Comparison of ENCODE assay signal across 11 cellular contexts in the genomic region with DNA sequence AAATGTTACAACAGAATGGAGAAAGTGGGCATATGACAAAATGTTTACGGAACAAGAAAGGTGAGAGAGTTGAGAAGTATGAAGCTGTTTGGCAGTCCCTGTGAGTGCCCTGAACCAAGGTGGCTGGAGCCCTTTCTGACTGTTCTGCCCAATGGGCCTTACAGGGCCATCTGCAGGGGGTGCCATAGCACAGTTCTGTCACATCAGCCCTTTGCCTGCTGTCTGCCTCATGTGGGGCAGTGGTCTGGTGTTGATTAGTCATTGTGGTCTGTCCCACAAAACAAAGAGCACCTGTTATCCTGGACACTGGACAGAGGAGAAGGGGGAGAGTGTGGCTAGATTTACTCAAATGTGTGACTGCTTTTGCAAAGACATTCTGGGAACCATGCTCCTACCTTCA. TPM values are rescaled to one million over a fixed set of nuclear protein-coding genes. Genes with fewer than 3 reads are reported as not detected.
DNase-seq lines count a peak whose midpoint lies in the region; ATAC-seq, FAIRE-seq and TF ChIP-seq lines count a peak whose summit lies in the region.
"Had no signal": no experiment of that assay in that cellular context is flagged by ENCODE, and none has a peak within 500 bp of the region (broad histone marks: within the 10 kb centered on the region; RNA-seq: fewer than 3 reads in every experiment).

No MANE protein-coding gene starts in this region.

- no peak for TF ChIP-seq EP300 in GM12878 (IDR thresholded peaks at IDR 0.05; ENCODE audit: borderline replicate concordance in 1 of 2, control insufficient read depth in 1 of 2, low read depth in 2 of 2, low read length in 2 of 2)

- TF ChIP-seq POLR2A in GM12878 (IDR thresholded peaks at IDR 0.05; ENCODE audit: low read depth, low read length), result no peak

- H3K4ac ChIP-seq in neuronal stem cell (ENCODE audit: low read length), result no peak overlapping the region

- H3K27ac ChIP-seq in GM12878 (ENCODE audit: control insufficient read depth, insufficient read depth) (no peak overlapping the region), pancreas (no peak overlapping the region), neuronal stem cell (replicated peaks; ENCODE audit: low read length) (no peak overlapping the region)
- H3K27ac ChIP-seq: thoracic aorta had no signal

- H3K27me3 ChIP-seq in GM12878 (replicated peaks in 1 of 2; ENCODE audit: control insufficient read depth in 2 of 2, insufficient read depth in 2 of 2, low read length in 1 of 2) (no peaks in the 10 kb centered on the region), pancreas (no peaks in the 10 kb centered on the region), neuronal stem cell (ENCODE audit: control insufficient read depth in 3 of 3, insufficient read depth in 3 of 3, low read depth in 1 of 3, low read length in 3 of 3) (peaks cover 0 to 4% (median 0%) of the 10 kb centered on the region in 3 experiments)

- H2BK15ac ChIP-seq in neuronal stem cell (ENCODE audit: low read length), result no peak overlapping the region

- TF ChIP-seq RAD21 in GM12878 (IDR thresholded peaks at IDR 0.05; ENCODE audit: insufficient read depth, low read depth, low read length), result no peak

- no peak overlapping the region for H4K8ac ChIP-seq in neuronal stem cell (ENCODE audit: low read depth, low read length)

- POLR2A ChIA-PET in GM12878 (lab: Charles Lee), result no interaction called here

- H3K14ac ChIP-seq in neuronal stem cell (ENCODE audit: low read length), result no peak overlapping the region

- H3K4me1 ChIP-seq in GM12878 (ENCODE audit: control insufficient read depth, insufficient read depth, low read length) (peaks cover 19% of the 10 kb centered on the region), pancreas (no peaks in the 10 kb centered on the region), neuronal stem cell (ENCODE audit: control insufficient read depth in 2 of 2, insufficient read depth in 1 of 2, low read depth in 1 of 2, low read length in 2 of 2) (peaks cover 2 to 9% of the 10 kb centered on the region in 2 donors)

- intact Hi-C loops in GM12878 (cut with micrococcal nuclease; ENCODE audit: unreplicated experiment) (no loop called here), pancreas (cut with DNase I) (no loop called here)

- no peaks in the 10 kb centered on the region for H3K36me3 ChIP-seq in GM12878 (ENCODE audit: control insufficient read depth in 2 of 2, insufficient read depth in 2 of 2, low read length in 1 of 2)
- no peaks in the 10 kb centered on the region for H3K36me3 ChIP-seq in pancreas
- no peaks in the 10 kb centered on the region for H3K36me3 ChIP-seq in neuronal stem cell (replicated peaks in 1 of 2; ENCODE audit: control insufficient read depth in 2 of 2, insufficient read depth in 2 of 2, low read length in 2 of 2)
- H3K36me3 ChIP-seq: thoracic aorta had no signal

- no peak overlapping the region for H4K91ac ChIP-seq in neuronal stem cell (ENCODE audit: low read depth, low read length, poor library complexity)

- no peak overlapping the region for H3K23ac ChIP-seq in neuronal stem cell (ENCODE audit: low read depth, low read length, poor library complexity)

- no peak overlapping the region for H2BK5ac ChIP-seq in neuronal stem cell (ENCODE audit: low read length)

- H3K4me3 ChIP-seq in GM12878 (no peak overlapping the region), pancreas (no peak overlapping the region), neuronal stem cell (ENCODE audit: low read length in 2 of 2) (no peak overlapping the region)
- H3K4me3 ChIP-seq: lung, thoracic aorta had no signal

- SMC1A ChIA-PET in GM12878 (lab: Charles Lee; ENCODE audit: uncharacterized antibody, unreplicated experiment), result interaction anchor here (1.1 to 1.2 kb wide), 3 partner anchors 9 to 48 kb away, joined by 3 to 5 read pairs (median 3); no protein-coding TSS in a partner anchor

- ATAC-seq in GM18511 (IDR thresholded peaks at IDR 0.05; ENCODE audit: unreplicated experiment) (peak; percentile 44), GM21528 (IDR thresholded peaks at IDR 0.05; ENCODE audit: low FRiP score, unreplicated experiment) (peak; percentile 56), HG03175 (IDR thresholded peaks at IDR 0.05; ENCODE audit: unreplicated experiment) (peak; percentile 20), GM12878 (peak; percentile 74), pancreas (no peak)

- H2AFZ ChIP-seq in GM12878 (ENCODE audit: control insufficient read depth, low read depth, low read length) (no peak overlapping the region), neuronal stem cell (ENCODE audit: low read length) (no peak overlapping the region)

- peak overlapping the region; percentile 68 for H3K4me2 ChIP-seq in GM12878 (ENCODE audit: control insufficient read depth, insufficient read depth)
- no peak overlapping the region for H3K4me2 ChIP-seq in neuronal stem cell (ENCODE audit: insufficient read depth, low read length, poor library complexity, severe bottlenecking)

- CTCF ChIA-PET in GM12878 (lab: Yijun Ruan, JAX), result interaction anchor here (0.7 to 1.0 kb wide), 3 partner anchors 34 to 219 kb away, joined by 3 read pairs; no protein-coding TSS in a partner anchor

- H4K20me1 ChIP-seq in GM12878 (ENCODE audit: control insufficient read depth, insufficient read depth), result no peaks in the 10 kb centered on the region

- H3K79me1 ChIP-seq in neuronal stem cell (ENCODE audit: low read depth, low read length), result no peaks in the 10 kb centered on the region

- H3K9me3 ChIP-seq in GM12878 (replicated peaks; ENCODE audit: control insufficient read depth, insufficient read depth, low read length) (no peaks in the 10 kb centered on the region; the same call in 2 of the 3 replicates), pancreas (no peaks in the 10 kb centered on the region), neuronal stem cell (replicated peaks in 1 of 2; ENCODE audit: control insufficient read depth in 2 of 2, insufficient read depth in 1 of 2, low read depth in 1 of 2, low read length in 2 of 2) (no peaks in the 10 kb centered on the region)
- H3K9me3 ChIP-seq: thoracic aorta had no signal

- in situ Hi-C loops in GM12878 (cut with MboI), result no loop called here

- no peak for FAIRE-seq in GM12878 (lab: Jason Lieb, UNC)
- FAIRE-seq in pancreas (lab: Jason Lieb, UNC), result no peak
- FAIRE-seq: D721Med had no signal

- TF ChIP-seq CTCF in GM12878 (IDR thresholded peaks at IDR 0.05 in 2 of 3, conservative IDR thresholded peaks at IDR 0.05 in 1 of 3; ENCODE audit: control insufficient read depth in 2 of 3, extremely low read depth in 1 of 3, insufficient read depth in 1 of 3, low read depth in 3 of 3, low read length in 3 of 3) (no peak; a peak in 1 of 6 replicates), pancreas (IDR thresholded peaks at IDR 0.05) (no peak)

- H3K9ac ChIP-seq in GM12878 (ENCODE audit: control insufficient read depth, insufficient read depth, low read length) (no peak overlapping the region), neuronal stem cell (ENCODE audit: low read depth, low read length, poor library complexity) (no peak overlapping the region)

- H3K79me2 ChIP-seq in GM12878 (ENCODE audit: control insufficient read depth, insufficient read depth, low read length), result no peaks in the 10 kb centered on the region

- BruUV-seq in GM12878 (replicated peaks; lab: Mats Ljungman, UMichigan), result no TSS peak

- WGBS in GM12878 (ENCODE audit: insufficient coverage, insufficient replicate concordance, low lambda C conversion rate, missing lambda C conversion rate), result 60% methylated on average over 1 of the region's 1 CpG
- 95 to 100% methylated on average over 1 of the region's 1 CpG for WGBS in pancreas, 2 donors
- no CpG with 5 or more reads among the region's 1 CpG for WGBS in neuronal stem cell (ENCODE audit: extremely low coverage in 2 of 2, insufficient read length in 2 of 2, insufficient replicate concordance in 1 of 2), 2 donors

- H2BK12ac ChIP-seq in neuronal stem cell (ENCODE audit: low read length), result no peak overlapping the region

- H2BK120ac ChIP-seq in neuronal stem cell (ENCODE audit: low read depth, low read length), result no peak overlapping the region

- no peak overlapping the region for H3K18ac ChIP-seq in neuronal stem cell (ENCODE audit: low read length)

- no peak overlapping the region for H2AK5ac ChIP-seq in neuronal stem cell (ENCODE audit: low read depth, low read length)

- DNase-seq in GM12878 (ENCODE audit: low read depth, low spot score), result no peak
- no peak for DNase-seq in NCI-H1417 (lab: John Stamatoyannopoulos, UW)
- DNase-seq in NCI-H2081 (lab: John Stamatoyannopoulos, UW), result no peak
- no peak for DNase-seq in pancreas
- no peak for DNase-seq in neuronal stem cell (ENCODE audit: low spot score)

- RAD21 ChIA-PET in GM12878 (lab: Charles Lee; ENCODE audit: unreplicated experiment), result interaction anchor here (0.9 kb wide), 1 partner anchor 50 kb away, joined by 4 read pairs; no protein-coding TSS in a partner anchor

TF ChIP-seq in GM12878, 131 proteins besides CTCF, POLR2A, EP300 and RAD21 (continues in another document):
- no peak for TF ChIP-seq EZH2 (IDR thresholded peaks at IDR 0.05; ENCODE audit: borderline replicate concordance, control insufficient read depth, low read depth, low read length)

RNA-seq across cellular contexts. Expression of a gene that starts 51.5 kb away (rescaled TPM):
- 60.2 and 64.2 TPM in 2 replicates for total RNA-seq in GM12878 (2013; cell fraction: nucleolus; rRNA removed)
- total RNA-seq in GM12878 (2014; rRNA removed), result 26.3 and 29.3 TPM in 2 replicates
- total RNA-seq in GM12878 (2014; rRNA removed; fragmentation: Illumina TruSeq; extraction: Trizol), result 27.8 and 28.2 TPM in 2 replicates
- total RNA-seq in GM12878 (2021), result 34.0 and 46.6 TPM in 2 replicates
- polyA plus RNA-seq in GM12878 (2011; ENCODE audit: low read depth), result 8.9 TPM
- polyA plus RNA-seq in GM12878 (2011; rRNA removed), result 26.1 and 28.0 TPM in 2 replicates
- 14.5 and 15.8 TPM in 2 replicates for polyA plus RNA-seq in GM12878 (2011; cell fraction: cytosol; rRNA removed)
- polyA plus RNA-seq in GM12878 (2011; cell fraction: nucleus; rRNA removed), result 77.3 and 96.7 TPM in 2 replicates
- 11.0 and 12.1 TPM in 2 replicates for polyA plus RNA-seq in GM12878 (2012)
- polyA plus RNA-seq in GM12878 (2014; fragmentation: Illumina TruSeq; extraction: Trizol), result 23.3 and 26.6 TPM in 2 replicates
- 10 to 100 TPM in 1 of 2 experiments, 1 to 10 TPM in 1; 6.1 to 15.2 TPM for polyA plus RNA-seq in GM12878 (2014; fragmentation: Nextera tagmentation; extraction: Ambion mirVana)
- polyA plus RNA-seq in GM12878 (2014; rRNA removed), result 24.2 and 28.1 TPM in 2 replicates
- 10 to 100 TPM; 33.3 to 38.1 TPM for polyA plus RNA-seq in GM12878 (2016; fragmentation: Nextera tagmentation; extraction: Ambion mirVana)
- 39.3 and 41.8 TPM in 2 replicates for polyA minus RNA-seq in GM12878 (2011; rRNA and poly(A)+ RNA removed)
- polyA minus RNA-seq in GM12878 (2011; cell fraction: cytosol; rRNA and poly(A)+ RNA removed), result 7.9 and 12.3 TPM in 2 replicates
- polyA minus RNA-seq in GM12878 (2011; cell fraction: nucleus; rRNA and poly(A)+ RNA removed), result 34.5 and 77.9 TPM in 2 replicates
- 1 to 10 TPM; 1.5 to 9.5 (median 3.7) TPM for total RNA-seq in pancreas
- polyA plus RNA-seq in pancreas, result 1 to 10 TPM; 3.9 to 4.7 TPM
- 3.2 TPM for polyA plus RNA-seq in neuronal stem cell (2013, experiment 1 of 2)
- 2.9 TPM for polyA plus RNA-seq in neuronal stem cell (2013, experiment 2 of 2)

Comparison
In these comparisons a context has a peak if more than half of its experiments do, and no peak if none do; other contexts are left out.
1. ATAC-seq: peak in GM18511 (single experiment), GM21528 (single experiment), HG03175 (single experiment) and GM12878 (single experiment); none in pancreas (0 of 4).